Comparison of ENCODE assay signal across 2 cellular contexts in the genomic region with DNA sequence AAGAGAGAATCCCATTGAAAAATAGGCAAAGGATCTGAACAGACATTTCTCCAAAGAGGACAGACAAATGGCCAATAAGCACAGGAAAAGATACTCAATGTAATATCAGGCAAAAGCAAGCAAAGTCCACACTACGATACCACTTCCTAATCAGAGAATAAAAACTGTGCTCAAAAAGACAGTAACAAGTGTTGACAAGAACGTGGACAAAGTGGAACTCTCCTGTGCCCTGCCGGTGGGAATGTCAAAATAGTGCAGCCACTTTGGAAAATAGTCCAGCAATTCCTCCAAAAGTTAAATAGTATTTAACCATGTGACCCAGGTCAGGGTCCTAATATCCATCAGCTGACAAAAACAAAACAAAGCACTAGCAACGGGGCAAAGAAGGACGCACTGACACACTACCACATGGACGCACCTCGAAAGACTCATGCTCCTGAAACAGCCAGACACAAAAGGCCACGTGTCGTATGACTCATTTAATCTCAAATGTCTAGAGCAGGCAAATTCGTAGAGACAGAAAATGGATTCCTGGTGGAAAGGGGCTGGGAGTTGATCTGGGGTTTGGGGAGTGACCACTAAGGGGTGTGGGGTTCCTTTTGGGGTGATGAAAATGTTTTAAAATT.
A peak's percentile ranks its signal among the peaks of the same experiment; 100 is the strongest.
TF ChIP-seq lines count a peak whose summit lies in the region.

No MANE protein-coding gene starts in this region.

TF ChIP-seq in IMR-90, 13 proteins besides CTCF, POLR2A, EP300 and RAD21:
- no peak for TF ChIP-seq CEBPB (IDR thresholded peaks at IDR 0.05; ENCODE audit: low read depth, low read length)
- 0 out of 2 replicates have a peak, but pooled peaks have one; percentile 38 for TF ChIP-seq MXI1 (IDR thresholded peaks at IDR 0.05; ENCODE audit: borderline replicate concordance, low read depth, low read length)

TF ChIP-seq in HepG2, 621 proteins besides CTCF, POLR2A, EP300 and RAD21:
- no peak for TF ChIP-seq SP140L (CRISPR knock-in tag; IDR thresholded peaks at IDR 0.05; ENCODE audit: borderline replicate concordance)
- TF ChIP-seq ZNF7 (CRISPR knock-in tag; IDR thresholded peaks at IDR 0.05): peak; percentile 99
